Comparison of ENCODE assay signal across 8 cellular contexts in the genomic region with DNA sequence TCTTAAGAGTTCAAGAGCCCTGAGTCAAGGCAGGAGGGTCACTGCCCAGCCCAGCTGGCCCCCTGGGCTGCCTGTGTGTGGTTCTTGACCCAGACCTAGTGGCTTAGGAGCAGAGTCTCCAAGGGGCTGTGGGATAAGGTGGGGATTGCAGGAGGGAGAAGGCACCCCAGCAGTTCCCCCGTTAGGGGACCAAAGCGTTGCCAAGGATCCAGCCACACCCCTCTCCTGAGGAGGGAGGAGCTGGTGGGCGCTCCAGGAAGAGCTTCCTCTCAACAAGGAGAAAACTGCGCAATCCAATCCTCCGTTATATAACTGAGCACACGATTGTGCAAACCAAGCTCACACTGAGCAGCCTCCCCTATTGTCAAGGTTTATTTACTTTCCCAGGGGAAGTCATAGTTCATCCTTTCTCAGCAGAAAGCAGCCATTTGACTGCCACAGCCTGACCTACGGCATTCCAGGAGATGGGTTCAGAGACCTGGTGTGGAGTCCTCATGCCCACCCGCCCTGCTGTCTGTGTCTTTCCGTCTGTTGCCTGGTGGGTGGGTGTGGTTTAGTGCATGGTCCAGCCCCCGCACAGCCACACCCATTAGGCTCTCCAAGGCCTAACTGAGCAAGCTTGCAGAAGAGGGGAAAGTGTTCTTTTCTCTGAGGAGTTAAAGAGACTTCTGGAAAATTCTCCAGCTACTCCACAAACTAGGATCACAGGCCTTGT. TPM values are rescaled to one million over a fixed set of nuclear protein-coding genes. Genes with fewer than 3 reads are reported as not detected.
DNase-seq lines count a peak whose midpoint lies in the region; ATAC-seq and TF ChIP-seq lines count a peak whose summit lies in the region.

No MANE protein-coding gene starts in this region.

- no peaks in the 10 kb centered on the region for H3K9me3 Mint-ChIP-seq in nephron
- no peaks in the 10 kb centered on the region for H3K9me3 Mint-ChIP-seq in immature natural killer cell
- H3K9me3 Mint-ChIP-seq in T-cell, result no peaks in the 10 kb centered on the region

- peak overlapping the region; percentile 93 to 96 (median 94) for H3K27ac Mint-ChIP-seq in nephron
- no peak overlapping the region for H3K27ac Mint-ChIP-seq in immature natural killer cell
- no peak overlapping the region for H3K27ac Mint-ChIP-seq in T-cell

- ATAC-seq in T-cell (replicated peaks in 1 of 4) (no peak), HG02870 (IDR thresholded peaks at IDR 0.05; ENCODE audit: unreplicated experiment) (no peak)

- H3K27me3 Mint-ChIP-seq in nephron (ENCODE audit: low read depth) (peaks cover 10% of the 10 kb centered on the region), immature natural killer cell (ENCODE audit: low read depth in 3 of 3) (peaks cover 1 to 6% (median 6%) of the 10 kb centered on the region in 3 donors), T-cell (no peaks in the 10 kb centered on the region)

- CTCF ChIA-PET in T-cell (lab: Charles Lee), result interaction anchor here in 1 of 2 donors (0.6 kb wide), 1 partner anchor 22 kb away, joined by 4 read pairs; no protein-coding TSS in a partner anchor

- DNase-seq in DMS53 (lab: John Stamatoyannopoulos, UW), result peak; percentile 80
- peak; percentile 74 for DNase-seq in NCI-H345 (lab: John Stamatoyannopoulos, UW)
- DNase-seq in stimulated activated naive CD4-positive, alpha-beta T cell treated with Interleukin-2 at 50 U/mL for 16 hours (lab: John Stamatoyannopoulos, UW), result no peak
- DNase-seq in immature natural killer cell, result no peak
- no peak for DNase-seq in T-cell

- TF ChIP-seq CTCF in nephron (IDR thresholded peaks at IDR 0.05; ENCODE audit: unreplicated experiment in 3 of 3), result no peak

- no peaks in the 10 kb centered on the region for H3K9me3 ChIP-seq in duodenal mucosa (ENCODE audit: control insufficient read depth in 1 of 2, low read length in 2 of 2)

- H3K4me3 Mint-ChIP-seq in nephron (peak overlapping the region; percentile 47 to 69 (median 47)), immature natural killer cell (no peak overlapping the region), T-cell (no peak overlapping the region)

- POLR2A ChIA-PET in T-cell (lab: Charles Lee), result interaction anchor here in 1 of 2 donors (0.6 kb wide), 2 partner anchors 12 to 187 kb away, joined by 3 to 4 read pairs; no protein-coding TSS in a partner anchor

- no peaks in the 10 kb centered on the region for H3K36me3 ChIP-seq in duodenal mucosa (ENCODE audit: control insufficient read depth in 1 of 2, insufficient read depth in 2 of 2, low read length in 2 of 2)

- peak overlapping the region in 1 of 2 donors; percentile 47 for H3K4me3 ChIP-seq in duodenal mucosa (ENCODE audit: low read depth in 1 of 2, low read length in 2 of 2)

- no peak overlapping the region for H3K9ac ChIP-seq in duodenal mucosa (ENCODE audit: low read depth in 1 of 2, low read length in 2 of 2)

- H3K27ac ChIP-seq in duodenal mucosa (ENCODE audit: low read depth, low read length), result peak overlapping the region; percentile 22

- peaks cover 62 to 64% of the 10 kb centered on the region in 2 donors for H3K4me1 ChIP-seq in duodenal mucosa (ENCODE audit: control insufficient read depth in 1 of 2, insufficient read depth in 2 of 2, low read length in 2 of 2)

- no peaks in the 10 kb centered on the region for H3K36me3 Mint-ChIP-seq in nephron (ENCODE audit: low read depth)
- no peaks in the 10 kb centered on the region for H3K36me3 Mint-ChIP-seq in immature natural killer cell
- H3K36me3 Mint-ChIP-seq in T-cell, result no peaks in the 10 kb centered on the region

- H3K4me1 Mint-ChIP-seq in nephron (peaks cover 60% of the 10 kb centered on the region), immature natural killer cell (peaks cover 13 to 20% of the 10 kb centered on the region in 2 donors), T-cell (peaks cover 8 to 14% (median 13%) of the 10 kb centered on the region in 3 donors)

- no peaks in the 10 kb centered on the region for H3K27me3 ChIP-seq in duodenal mucosa (ENCODE audit: control insufficient read depth in 1 of 2, insufficient read depth in 2 of 2, low read length in 2 of 2)

RNA-seq across cellular contexts. Expression of a gene that starts 3.5 kb away (rescaled TPM):
- 1 to 10 TPM in 2 of 3 donors, under 1 TPM in 1; 0.86 to 2.4 (median 1.5) TPM for polyA plus RNA-seq in immature natural killer cell
- 1 to 10 TPM in 4 of 5 donors, under 1 TPM in 1; 0.98 to 5.2 (median 3.7) TPM for total RNA-seq in T-cell

RNA-seq across cellular contexts. Expression of a gene that starts 35.8 kb away (rescaled TPM):
- 100 to 1,000 TPM; 300 to 594 (median 317) TPM for polyA plus RNA-seq in immature natural killer cell
- 100 to 1,000 TPM in 3 of 5 donors, 10 to 100 TPM in 2; 74.1 to 152 (median 137) TPM for total RNA-seq in T-cell

Comparison
In these comparisons a context has a peak if more than half of its experiments do, and no peak if none do; other contexts are left out.
1. DNase-seq: peak in DMS53 (single experiment) and NCI-H345 (single experiment); none in stimulated activated naive CD4-positive, alpha-beta T cell treated with Interleukin-2 at 50 U/mL for 16 hours (single experiment), immature natural killer cell (0 of 3) and T-cell (0 of 34).
2. H3K27ac Mint-ChIP-seq: peak in nephron (3 of 3); none in immature natural killer cell (0 of 6) and T-cell (0 of 2).
3. H3K4me3 Mint-ChIP-seq: peak in nephron (3 of 3); none in immature natural killer cell (0 of 5) and T-cell (0 of 3).